In genomic region chr6:106027316-106027715, GRCh38 we compare ENCODE assay signal across 14 cellular contexts.
"Had no signal": no experiment of that assay in that cellular context is flagged by ENCODE, and none has a peak within 500 bp of the region (broad histone marks: within the 10 kb centered on the region; RNA-seq: fewer than 3 reads in every experiment).

No MANE protein-coding gene starts in this region.

- H3K4me3 Mint-ChIP-seq: activated CD4-positive, alpha-beta T cell treated with anti-CD3 and anti-CD28 coated beads for 36 hours; activated naive CD4-positive, alpha-beta T cell treated with anti-CD3 and anti-CD28 coated beads, Interleukin-2, amount 10 ng/mL, durations not matched to agents 7 days and 5 days; natural killer cell had no signal

- H3K9me3 ChIP-seq: body of pancreas, tibial artery had no signal

- H3K4me3 ChIP-seq: body of pancreas, tibial artery had no signal

- H3K4me1 ChIP-seq: body of pancreas, tibial artery had no signal

- H3K4me1 Mint-ChIP-seq: activated naive CD4-positive, alpha-beta T cell treated with anti-CD3 and anti-CD28 coated beads, Interleukin-2, amount 10 ng/mL, durations not matched to agents 7 days and 5 days had no signal

- DNase-seq: activated CD4-positive, alpha-beta T cell treated with anti-CD3 and anti-CD28 coated beads for 36 hours; activated naive CD4-positive, alpha-beta T cell treated with anti-CD3 and anti-CD28 coated beads, Interleukin-2, amount 10 ng/mL, durations not matched to agents 7 days and 5 days; body of pancreas; dermis blood vessel endothelial cell; erythroblast; glutamatergic neuron; immature natural killer cell; natural killer cell; stimulated activated CD4-positive, alpha-beta T cell treated with anti-CD3 and anti-CD28 coated beads, Interleukin-12 subunit alpha, Interleukin-12 subunit beta, amount 100 ng/mL, for 4 hours; T1000; tibial artery had no signal

- H3K9me3 Mint-ChIP-seq: activated naive CD4-positive, alpha-beta T cell treated with anti-CD3 and anti-CD28 coated beads, Interleukin-2, amount 10 ng/mL, durations not matched to agents 7 days and 5 days; activated T-helper 2 cell treated with anti-CD3 and anti-CD28 coated beads, Interferon-gamma antibody, Interleukin-2, Interleukin-4, amounts not matched to agents 10 μg/mL and 5 μg/mL and 100 μg/mL, durations not matched to agents 14 hours and 24 hours and 36 hours; natural killer cell; stimulated activated naive CD8-positive, alpha-beta T cell treated with anti-CD3 and anti-CD28 coated beads, Interleukin-15, Interleukin-2, amounts not matched to agents 100 ng/mL and 50 ng/mL, for 24 hours had no signal

- H3K27ac ChIP-seq: body of pancreas, tibial artery had no signal

- ATAC-seq: activated CD4-positive, alpha-beta T cell treated with anti-CD3 and anti-CD28 coated beads for 36 hours; body of pancreas; left lobe of liver; natural killer cell had no signal

- H3K36me3 ChIP-seq: tibial artery had no signal

- H3K27me3 ChIP-seq: body of pancreas had no signal

- H3K27ac Mint-ChIP-seq: activated CD4-positive, alpha-beta T cell treated with anti-CD3 and anti-CD28 coated beads for 36 hours; activated naive CD4-positive, alpha-beta T cell treated with anti-CD3 and anti-CD28 coated beads, Interleukin-2, amount 10 ng/mL, durations not matched to agents 7 days and 5 days; activated T-helper 2 cell treated with anti-CD3 and anti-CD28 coated beads, Interferon-gamma antibody, Interleukin-2, Interleukin-4, amounts not matched to agents 10 μg/mL and 5 μg/mL and 100 μg/mL, durations not matched to agents 14 hours and 24 hours and 36 hours; natural killer cell; stimulated activated naive CD8-positive, alpha-beta T cell treated with anti-CD3 and anti-CD28 coated beads, Interleukin-15, Interleukin-2, amounts not matched to agents 100 ng/mL and 50 ng/mL, for 24 hours had no signal

- H3K36me3 Mint-ChIP-seq: activated naive CD4-positive, alpha-beta T cell treated with anti-CD3 and anti-CD28 coated beads, Interleukin-2, amount 10 ng/mL, durations not matched to agents 7 days and 5 days; natural killer cell had no signal
